10 cellular contexts compared by ENCODE assay signal in the genomic region with DNA sequence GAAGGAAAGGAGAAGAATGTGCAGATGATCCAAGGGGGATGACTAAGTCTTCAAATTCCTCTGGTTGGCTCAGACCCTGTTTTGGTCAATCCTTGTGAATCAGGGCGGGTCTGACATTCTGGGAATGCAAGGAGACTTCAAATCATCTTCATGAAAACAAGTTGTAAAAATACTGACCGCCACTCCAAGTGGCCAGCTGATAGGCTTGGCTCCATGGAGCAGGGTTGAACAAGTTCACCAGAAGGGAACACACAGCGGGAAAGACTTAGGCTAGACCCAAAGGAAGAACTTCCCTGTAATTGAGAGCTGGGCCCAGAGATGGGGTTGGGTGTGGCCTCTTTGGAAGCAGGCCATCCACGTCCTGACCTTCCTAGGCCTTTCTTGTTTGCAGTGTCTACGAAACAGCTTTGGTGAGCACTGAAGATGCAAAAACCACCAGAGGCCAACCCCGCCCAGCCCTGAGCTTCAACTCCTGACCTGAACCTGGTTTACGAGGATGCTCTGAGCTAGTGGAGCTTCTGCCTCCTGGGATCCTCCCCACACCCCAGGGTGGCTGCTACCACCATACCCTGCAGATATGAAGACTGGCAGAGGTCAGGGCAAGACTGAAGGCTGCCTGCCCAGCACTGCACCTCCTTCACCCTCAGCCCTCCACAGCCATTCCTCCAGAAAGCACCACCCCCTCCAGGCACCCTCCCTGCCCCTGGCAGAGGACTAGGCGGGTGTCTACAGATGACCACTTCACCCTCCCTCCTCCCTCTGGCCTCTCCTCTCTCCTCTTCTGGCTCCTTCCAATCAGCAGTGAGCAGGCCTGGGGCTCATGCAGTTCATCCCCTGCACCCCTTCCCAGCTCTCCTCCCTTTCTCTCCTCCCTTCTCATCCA. TPM values are rescaled to one million over a fixed set of nuclear protein-coding genes. Genes with fewer than 3 reads are reported as not detected.
DNase-seq lines count a peak whose midpoint lies in the region; ATAC-seq, FAIRE-seq and TF ChIP-seq lines count a peak whose summit lies in the region.
"Had no signal": no experiment of that assay in that cellular context is flagged by ENCODE, and none has a peak within 500 bp of the region (broad histone marks: within the 10 kb centered on the region; RNA-seq: fewer than 3 reads in every experiment).

No MANE protein-coding gene starts in this region.

- ATAC-seq in HCT116 = peak; percentile 64
- peak; percentile 46 for ATAC-seq in K562
- no peak for ATAC-seq in HG03342 (IDR thresholded peaks at IDR 0.05; ENCODE audit: unreplicated experiment)

- H3K9me2 ChIP-seq in HCT116 (ENCODE audit: insufficient read depth) = no peaks in the 10 kb centered on the region

- TF ChIP-seq RAD21 in HCT116 (IDR thresholded peaks at IDR 0.05; ENCODE audit: low read depth) (no peak), K562 (CRISPR knock-in tag; conservative IDR thresholded peaks at IDR 0.05 in 1 of 2, IDR thresholded peaks at IDR 0.05 in 1 of 2) (no peak)

- RAD21 ChIA-PET in HCT116 (lab: Charles Lee; ENCODE audit: low non-redundant PET in 1 of 2, low total read pairs in 2 of 2, uncharacterized antibody in 2 of 2, unreplicated experiment in 2 of 2) = no interaction called here

- no peak for FAIRE-seq in K562 (lab: Jason Lieb, UNC)
- FAIRE-seq: colon had no signal

- intact Hi-C loops in HCT116 (cut with micrococcal nuclease) = no loop called here
- intact Hi-C loops in K562 (cut with micrococcal nuclease) = no loop called here

- H3K4me1 ChIP-seq in HCT116 (ENCODE audit: control insufficient read depth in 1 of 2, insufficient read depth in 2 of 2, low read length in 2 of 2) = peaks cover 26 to 47% of the 10 kb centered on the region in 2 experiments
- H3K4me1 ChIP-seq in K562 (replicated peaks in 1 of 2; ENCODE audit: control insufficient read depth in 2 of 2, insufficient read depth in 2 of 2, low read length in 2 of 2) = peaks cover 4 to 16% of the 10 kb centered on the region in 2 experiments; a peak in 4 of 5 replicates
- H3K4me1 ChIP-seq in suprapubic skin = peaks cover 21% of the 10 kb centered on the region

- no peak for DNase-seq in HCT116 (ENCODE audit: low read depth, low spot score)
- peak in 1 of 4 experiments; percentile 26 for DNase-seq in K562 (ENCODE audit: extremely low read depth in 1 of 4, low spot score in 3 of 4)
- DNase-seq in iris pigment epithelial cell (ENCODE audit: low read depth) = peak; percentile 94
- DNase-seq in suprapubic skin (ENCODE audit: low spot score in 2 of 2) = peak; percentile 74 to 83
- DNase-seq in NCI-H82 treated with DMSO at 0.1 percent for 48 hours (lab: John Stamatoyannopoulos, UW; ENCODE audit: unreplicated experiment) = no peak
- DNase-seq in COR-L47 (lab: John Stamatoyannopoulos, UW) = no peak
- no peak for DNase-seq in DMS114 treated with DMSO at 0.1 percent for 48 hours (lab: John Stamatoyannopoulos, UW; ENCODE audit: unreplicated experiment)

- peak overlapping the region; percentile 77 for H3K4me2 ChIP-seq in HCT116 (ENCODE audit: low read length)
- H3K4me2 ChIP-seq in K562 (ENCODE audit: insufficient read depth, low read length) = no peak overlapping the region

- no peak overlapping the region for H3K9ac ChIP-seq in HCT116 (ENCODE audit: low read length)
- H3K9ac ChIP-seq in K562 (ENCODE audit: insufficient read depth in 1 of 2, low read depth in 2 of 2, low read length in 2 of 2) = peak overlapping the region in 1 of 2 experiments; percentile 56; a peak in 1 of 4 replicates

- H3K9me3 ChIP-seq in HCT116 (ENCODE audit: control insufficient read depth in 1 of 2, insufficient read depth in 1 of 2, low read depth in 1 of 2, low read length in 2 of 2) (no peaks in the 10 kb centered on the region), K562 (replicated peaks; ENCODE audit: control insufficient read depth, insufficient read depth, low read depth, low read length) (no peaks in the 10 kb centered on the region), suprapubic skin (no peaks in the 10 kb centered on the region)
- H3K9me3 ChIP-seq: neutrophil had no signal

- in situ Hi-C loops in K562 (cut with MboI) = no loop called here

- TF ChIP-seq POLR2A in HCT116 (IDR thresholded peaks at IDR 0.05; ENCODE audit: borderline replicate concordance, extremely low read depth, insufficient read depth, insufficient read length) (no peak), K562 (conservative IDR thresholded peaks at IDR 0.05) (no peak), suprapubic skin (IDR thresholded peaks at IDR 0.05) (no peak)

- POLR2A ChIA-PET in HCT116 (lab: Charles Lee) (no interaction called here), K562 (lab: Yijun Ruan, JAX) (interaction anchor here (0.7 to 1.1 kb wide), 3 partner anchors 9 to 71 kb away, joined by 3 to 6 read pairs (median 3); no protein-coding TSS in a partner anchor)

- H3K36me3 ChIP-seq in HCT116 (ENCODE audit: control insufficient read depth in 1 of 2, insufficient read depth in 2 of 2, low read length in 2 of 2) (no peaks in the 10 kb centered on the region), K562 (ENCODE audit: control insufficient read depth, insufficient read depth, low read length) (no peaks in the 10 kb centered on the region), suprapubic skin (no peaks in the 10 kb centered on the region)
- H3K36me3 ChIP-seq: neutrophil had no signal

- CTCF ChIA-PET in HCT116 (lab: Charles Lee) (no interaction called here), K562 (lab: Yijun Ruan, JAX; ENCODE audit: low intra/inter-chr PET ratio) (interaction anchor here (0.7 kb wide), 1 partner anchor 211 kb away, joined by 6 read pairs; no protein-coding TSS in a partner anchor)

- no peaks in the 10 kb centered on the region for H4K20me1 ChIP-seq in HCT116 (ENCODE audit: insufficient read depth)
- no peaks in the 10 kb centered on the region; the same call in 1 of the 2 replicates for H4K20me1 ChIP-seq in K562 (replicated peaks; ENCODE audit: control insufficient read depth, insufficient read depth, low read length)

- TF ChIP-seq EP300 in K562 (IDR thresholded peaks at IDR 0.05; ENCODE audit: low read length) (no peak), suprapubic skin (IDR thresholded peaks at IDR 0.05) (no peak)

- H3K9me1 ChIP-seq in K562 (ENCODE audit: control insufficient read depth, insufficient read depth, low read length) = no peaks in the 10 kb centered on the region

- BruUV-seq in HCT116 (replicated peaks; lab: Mats Ljungman, UMichigan) = no TSS peak
- no TSS peak for BruUV-seq in K562 (replicated peaks; lab: Mats Ljungman, UMichigan)

- H3K4me3 ChIP-seq in HCT116 (replicated peaks in 1 of 2; ENCODE audit: low read depth in 1 of 2, low read length in 2 of 2) (peak overlapping the region in 1 of 2 experiments; percentile 39; a peak in 2 of 4 replicates), K562 (no peak overlapping the region), suprapubic skin (no peak overlapping the region)

- TF ChIP-seq CTCF in HCT116 (IDR thresholded peaks at IDR 0.05 in 2 of 3, conservative IDR thresholded peaks at IDR 0.05 in 1 of 3; ENCODE audit: borderline replicate concordance in 1 of 3, insufficient read depth in 1 of 3, low read depth in 2 of 3, low read length in 2 of 3) (no peak), K562 (IDR thresholded peaks at IDR 0.05 in 2 of 3, conservative IDR thresholded peaks at IDR 0.05 in 1 of 3; ENCODE audit: insufficient read depth in 2 of 3, low read depth in 1 of 3, low read length in 3 of 3) (no peak), suprapubic skin (IDR thresholded peaks at IDR 0.05) (no peak)

- H3K27me3 ChIP-seq in HCT116 (ENCODE audit: insufficient read depth, low read length) = no peaks in the 10 kb centered on the region
- no peaks in the 10 kb centered on the region for H3K27me3 ChIP-seq in K562 (ENCODE audit: control insufficient read depth in 2 of 2, insufficient read depth in 2 of 2, low read length in 2 of 2)
- H3K27me3 ChIP-seq in suprapubic skin = no peaks in the 10 kb centered on the region
- H3K27me3 ChIP-seq: neutrophil had no signal

- H3K27ac ChIP-seq in HCT116 (ENCODE audit: low read depth, low read length) = no peak overlapping the region
- no peak overlapping the region for H3K27ac ChIP-seq in K562 (ENCODE audit: extremely low read depth, low read depth, low read length)
- peak overlapping the region; percentile 71 for H3K27ac ChIP-seq in suprapubic skin
- H3K27ac ChIP-seq: neutrophil had no signal

- H2AFZ ChIP-seq in HCT116 (ENCODE audit: low read depth, low read length, poor library complexity, severe bottlenecking) = no peak overlapping the region
- no peak overlapping the region for H2AFZ ChIP-seq in K562 (ENCODE audit: low read depth, low read length)

- WGBS in K562 (ENCODE audit: insufficient coverage, low coverage, missing lambda C conversion rate) = 25% methylated on average over 7 of the region's 8 CpGs
- WGBS in suprapubic skin = 51% methylated on average over 8 of the region's 8 CpGs

- no peaks in the 10 kb centered on the region for H3K79me2 ChIP-seq in HCT116 (ENCODE audit: insufficient read depth, low read length)
- H3K79me2 ChIP-seq in K562 (ENCODE audit: control insufficient read depth, insufficient read depth, low read length) = no peaks in the 10 kb centered on the region

TF ChIP-seq in HCT116, 20 proteins besides CTCF, POLR2A, EP300 and RAD21:
- no peak for TF ChIP-seq JUND (IDR thresholded peaks at IDR 0.05)
- no peak for TF ChIP-seq EGR1 (IDR thresholded peaks at IDR 0.05; ENCODE audit: low read depth)

TF ChIP-seq in K562, 482 proteins besides CTCF, POLR2A, EP300 and RAD21 (continues in another document):
- TF ChIP-seq CTBP1 (IDR thresholded peaks at IDR 0.05; ENCODE audit: borderline replicate concordance) (peak; percentile 45; the same call in 1 of the 2 replicates), POLR2G (IDR thresholded peaks at IDR 0.05; ENCODE audit: low read depth, low read length) (no peak)

RNA-seq across cellular contexts. Expression of a gene that starts 26.1 kb away (rescaled TPM):
- total RNA-seq in HCT116 (2021; ENCODE audit: unreplicated experiment) (27.5 TPM), K562 (2014; rRNA removed) (9.8 and 14.2 TPM in 2 replicates), K562 (2014; rRNA removed; fragmentation: Illumina TruSeq; extraction: Trizol) (2.8 and 2.9 TPM in 2 replicates), K562 (2015; rRNA removed; fragmentation: Illumina TruSeq; extraction: Trizol) (6.1 and 6.5 TPM in 2 replicates), K562 (2021) (19.0 and 27.3 TPM in 2 replicates), suprapubic skin (10 to 100 TPM in 1 of 4 donors, 1 to 10 TPM in 3; 2.3 to 13.4 (median 5.4) TPM)
- polyA plus RNA-seq in HCT116 (2012) = 23.0 and 24.7 TPM in 2 replicates
- 57.8 and 141 TPM in 2 replicates for total RNA-seq in K562 (2011; cell fraction: chromatin; rRNA removed; ENCODE audit: low replicate concordance)
- total RNA-seq in K562 (2011; cell fraction: nucleolus; rRNA removed) = 58.7 and 66.9 TPM in 2 replicates
- 57.6 and 71.8 TPM in 2 replicates for total RNA-seq in K562 (2011; cell fraction: nucleoplasm; rRNA removed)
- polyA plus RNA-seq in K562 (2011; rRNA removed) (8.0 and 11.8 TPM in 2 replicates), K562 (2014; fragmentation: Illumina TruSeq; extraction: Trizol) (8.7 and 11.9 TPM in 2 replicates), K562 (2014; fragmentation: Nextera tagmentation; extraction: Ambion mirVana) (under 1 TPM; 0.32 to 0.41 TPM), K562 (2014; rRNA removed) (17.0 and 20.4 TPM in 2 replicates)
- polyA plus RNA-seq in K562 (2011; cell fraction: cytosol; rRNA removed) = 7.2 and 13.1 TPM in 2 replicates
- polyA plus RNA-seq in K562 (2011; cell fraction: nucleus; rRNA removed) = 47.6 and 80.4 TPM in 2 replicates
- 11.7 and 25.1 TPM in 2 replicates for polyA plus RNA-seq in K562 (2012)
- 4.6 and 5.0 TPM in 2 replicates for polyA minus RNA-seq in K562 (2011; rRNA and poly(A)+ RNA removed)
- 7.2 and 15.1 TPM in 2 replicates for polyA minus RNA-seq in K562 (2011; cell fraction: cytosol; rRNA and poly(A)+ RNA removed)
- polyA minus RNA-seq in K562 (2011; cell fraction: nucleus; rRNA and poly(A)+ RNA removed) = 18.5 and 19.8 TPM in 2 replicates

Comparison
In these comparisons a context has a peak if more than half of its experiments do, and no peak if none do; other contexts are left out.
1. DNase-seq: peak in iris pigment epithelial cell (single experiment) and suprapubic skin (2 of 2); none in HCT116 (single experiment), NCI-H82 treated with DMSO at 0.1 percent for 48 hours (single experiment), COR-L47 (single experiment) and DMS114 treated with DMSO at 0.1 percent for 48 hours (single experiment).